Comparison of ENCODE assay signal across 8 cellular contexts in the genomic region with DNA sequence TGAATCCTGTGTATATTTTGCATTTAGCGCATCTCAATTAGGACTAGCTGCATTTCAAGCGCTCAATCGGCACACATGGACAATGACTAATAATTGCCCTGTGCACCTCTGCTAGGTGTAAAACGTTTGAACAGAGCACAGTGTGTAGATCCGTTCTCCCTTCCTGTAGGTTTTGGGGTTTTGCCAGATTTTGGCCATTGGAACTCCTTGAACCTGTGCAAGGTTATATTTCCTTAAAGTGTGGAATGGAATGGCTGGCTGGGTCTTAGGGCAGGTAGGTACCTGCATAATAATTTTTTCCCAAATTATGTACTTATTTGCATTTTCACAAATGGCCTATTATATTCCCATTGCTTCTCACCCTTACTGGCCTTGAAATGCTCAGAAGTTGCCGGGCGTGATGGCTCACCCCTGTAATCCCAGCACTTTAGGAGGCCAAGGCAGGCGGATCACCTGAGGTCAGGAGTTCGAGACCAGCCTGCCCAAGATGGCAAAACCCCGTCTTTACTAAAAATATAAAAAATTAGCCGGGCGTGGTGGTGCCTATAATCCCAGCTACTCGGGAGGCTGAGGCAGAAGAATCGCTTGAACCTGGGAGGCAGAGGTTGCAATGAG. TPM values are rescaled to one million over a fixed set of nuclear protein-coding genes. Genes with fewer than 3 reads are reported as not detected.
DNase-seq lines count a peak whose midpoint lies in the region; ATAC-seq and TF ChIP-seq lines count a peak whose summit lies in the region.

No MANE protein-coding gene starts in this region.

- peak overlapping the region; percentile 99 for H3K27ac Mint-ChIP-seq in WTC11
- H3K27ac Mint-ChIP-seq in stimulated activated naive CD8-positive, alpha-beta T cell treated with anti-CD3 and anti-CD28 coated beads, Interleukin-15, Interleukin-2, amounts not matched to agents 100 ng/mL and 50 ng/mL, for 24 hours: peak overlapping the region; percentile 98

- no peaks in the 10 kb centered on the region for H3K27me3 ChIP-seq in right cardiac atrium (ENCODE audit: control insufficient read depth, insufficient read depth)

- intact Hi-C loops in Right ventricle myocardium inferior (cut with DNase I): loop anchor here (2.0 kb wide), 1 partner anchor 120 kb away; a partner anchor contains a TSS
- intact Hi-C loops in cardiac septum (cut with DNase I): no loop called here
- intact Hi-C loops in right cardiac atrium (cut with DNase I): no loop called here

- DNase-seq in Right ventricle myocardium inferior (ENCODE audit: missing footprints) (no peak), cardiac septum (ENCODE audit: low spot score) (no peak), WTC11 (ENCODE audit: low spot score) (no peak), right cardiac atrium (peak in 1 of 3 donors; percentile 27), AG20443 (ENCODE audit: low spot score) (no peak), NCI-H345 (lab: John Stamatoyannopoulos, UW) (no peak)
- DNase-seq in central memory CD4-positive, alpha-beta T cell: no peak

- H3K27ac ChIP-seq in right cardiac atrium (ENCODE audit: low read length): peak overlapping the region; percentile 96

- H3K36me3 Mint-ChIP-seq in WTC11: no peaks in the 10 kb centered on the region
- H3K36me3 Mint-ChIP-seq in stimulated activated naive CD8-positive, alpha-beta T cell treated with anti-CD3 and anti-CD28 coated beads, Interleukin-15, Interleukin-2, amounts not matched to agents 100 ng/mL and 50 ng/mL, for 24 hours (ENCODE audit: low read depth): peaks cover 3% of the 10 kb centered on the region

- TF ChIP-seq CTCF in WTC11 (IDR thresholded peaks at IDR 0.05): no peak

- H3K4me1 Mint-ChIP-seq in WTC11: peaks cover 24% of the 10 kb centered on the region
- H3K4me1 Mint-ChIP-seq in stimulated activated naive CD8-positive, alpha-beta T cell treated with anti-CD3 and anti-CD28 coated beads, Interleukin-15, Interleukin-2, amounts not matched to agents 100 ng/mL and 50 ng/mL, for 24 hours (ENCODE audit: low read depth): peaks cover 39% of the 10 kb centered on the region

- peak overlapping the region; percentile 97 for H3K4me3 ChIP-seq in right cardiac atrium (ENCODE audit: low read length)

- H3K4me1 ChIP-seq in right cardiac atrium (ENCODE audit: control insufficient read depth, insufficient read depth, low read length): no peaks in the 10 kb centered on the region

- no peaks in the 10 kb centered on the region for H3K9me3 ChIP-seq in right cardiac atrium (ENCODE audit: control insufficient read depth, low read length)

- peak; percentile 7 for ATAC-seq in Right ventricle myocardium inferior
- ATAC-seq in WTC11: peak; percentile 4
- ATAC-seq in right cardiac atrium: peak; percentile 15 to 30

- CTCF ChIA-PET in WTC11 (lab: Charles Lee): interaction anchor here (0.6 to 1.5 kb wide), 10 partner anchors 13 to 272 kb away, joined by 3 to 6 read pairs (median 3); a partner anchor contains a TSS

- H3K27me3 Mint-ChIP-seq in WTC11 (ENCODE audit: low read depth): no peaks in the 10 kb centered on the region
- H3K27me3 Mint-ChIP-seq in stimulated activated naive CD8-positive, alpha-beta T cell treated with anti-CD3 and anti-CD28 coated beads, Interleukin-15, Interleukin-2, amounts not matched to agents 100 ng/mL and 50 ng/mL, for 24 hours: no peaks in the 10 kb centered on the region

- 54% methylated on average over 14 of the region's 14 CpGs for WGBS in right cardiac atrium

- peaks cover 5% of the 10 kb centered on the region for H3K9me3 Mint-ChIP-seq in WTC11
- no peaks in the 10 kb centered on the region for H3K9me3 Mint-ChIP-seq in stimulated activated naive CD8-positive, alpha-beta T cell treated with anti-CD3 and anti-CD28 coated beads, Interleukin-15, Interleukin-2, amounts not matched to agents 100 ng/mL and 50 ng/mL, for 24 hours

- POLR2A ChIA-PET in WTC11 (lab: Charles Lee): interaction anchor here (0.6 to 2.4 kb wide), 17 partner anchors 8 to 397 kb away, joined by 3 to 16 read pairs (median 4); a partner anchor contains a TSS

- peak overlapping the region; percentile 81 for H3K4me3 Mint-ChIP-seq in WTC11
- peak overlapping the region; percentile 91 for H3K4me3 Mint-ChIP-seq in stimulated activated naive CD8-positive, alpha-beta T cell treated with anti-CD3 and anti-CD28 coated beads, Interleukin-15, Interleukin-2, amounts not matched to agents 100 ng/mL and 50 ng/mL, for 24 hours

TF ChIP-seq in WTC11, 78 proteins besides CTCF, POLR2A, EP300 and RAD21 (continues in another document):
- TF ChIP-seq, protein P1, sequence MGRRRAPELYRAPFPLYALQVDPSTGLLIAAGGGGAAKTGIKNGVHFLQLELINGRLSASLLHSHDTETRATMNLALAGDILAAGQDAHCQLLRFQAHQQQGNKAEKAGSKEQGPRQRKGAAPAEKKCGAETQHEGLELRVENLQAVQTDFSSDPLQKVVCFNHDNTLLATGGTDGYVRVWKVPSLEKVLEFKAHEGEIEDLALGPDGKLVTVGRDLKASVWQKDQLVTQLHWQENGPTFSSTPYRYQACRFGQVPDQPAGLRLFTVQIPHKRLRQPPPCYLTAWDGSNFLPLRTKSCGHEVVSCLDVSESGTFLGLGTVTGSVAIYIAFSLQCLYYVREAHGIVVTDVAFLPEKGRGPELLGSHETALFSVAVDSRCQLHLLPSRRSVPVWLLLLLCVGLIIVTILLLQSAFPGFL (CRISPR knock-in tag; IDR thresholded peaks at IDR 0.05; ENCODE audit: borderline replicate concordance): no peak
- TF ChIP-seq SP1 (CRISPR knock-in tag; conservative IDR thresholded peaks at IDR 0.05) (no peak), ZNF219 (CRISPR knock-in tag; IDR thresholded peaks at IDR 0.05; ENCODE audit: borderline replicate concordance) (no peak), ZNF121 (CRISPR knock-in tag; IDR thresholded peaks at IDR 0.05) (no peak), SMAD3 (CRISPR knock-in tag; IDR thresholded peaks at IDR 0.05; ENCODE audit: borderline replicate concordance) (0 out of 2 replicates have a peak, but pooled peaks have one; percentile 4), OVOL2 (CRISPR knock-in tag; IDR thresholded peaks at IDR 0.05; ENCODE audit: borderline replicate concordance) (peak; percentile 38), CREM (CRISPR knock-in tag; IDR thresholded peaks at IDR 0.05) (no peak)
- TF ChIP-seq, protein P2, sequence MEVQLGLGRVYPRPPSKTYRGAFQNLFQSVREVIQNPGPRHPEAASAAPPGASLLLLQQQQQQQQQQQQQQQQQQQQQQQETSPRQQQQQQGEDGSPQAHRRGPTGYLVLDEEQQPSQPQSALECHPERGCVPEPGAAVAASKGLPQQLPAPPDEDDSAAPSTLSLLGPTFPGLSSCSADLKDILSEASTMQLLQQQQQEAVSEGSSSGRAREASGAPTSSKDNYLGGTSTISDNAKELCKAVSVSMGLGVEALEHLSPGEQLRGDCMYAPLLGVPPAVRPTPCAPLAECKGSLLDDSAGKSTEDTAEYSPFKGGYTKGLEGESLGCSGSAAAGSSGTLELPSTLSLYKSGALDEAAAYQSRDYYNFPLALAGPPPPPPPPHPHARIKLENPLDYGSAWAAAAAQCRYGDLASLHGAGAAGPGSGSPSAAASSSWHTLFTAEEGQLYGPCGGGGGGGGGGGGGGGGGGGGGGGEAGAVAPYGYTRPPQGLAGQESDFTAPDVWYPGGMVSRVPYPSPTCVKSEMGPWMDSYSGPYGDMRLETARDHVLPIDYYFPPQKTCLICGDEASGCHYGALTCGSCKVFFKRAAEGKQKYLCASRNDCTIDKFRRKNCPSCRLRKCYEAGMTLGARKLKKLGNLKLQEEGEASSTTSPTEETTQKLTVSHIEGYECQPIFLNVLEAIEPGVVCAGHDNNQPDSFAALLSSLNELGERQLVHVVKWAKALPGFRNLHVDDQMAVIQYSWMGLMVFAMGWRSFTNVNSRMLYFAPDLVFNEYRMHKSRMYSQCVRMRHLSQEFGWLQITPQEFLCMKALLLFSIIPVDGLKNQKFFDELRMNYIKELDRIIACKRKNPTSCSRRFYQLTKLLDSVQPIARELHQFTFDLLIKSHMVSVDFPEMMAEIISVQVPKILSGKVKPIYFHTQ (CRISPR knock-in tag; IDR thresholded peaks at IDR 0.05): no peak
- TF ChIP-seq, protein P3, sequence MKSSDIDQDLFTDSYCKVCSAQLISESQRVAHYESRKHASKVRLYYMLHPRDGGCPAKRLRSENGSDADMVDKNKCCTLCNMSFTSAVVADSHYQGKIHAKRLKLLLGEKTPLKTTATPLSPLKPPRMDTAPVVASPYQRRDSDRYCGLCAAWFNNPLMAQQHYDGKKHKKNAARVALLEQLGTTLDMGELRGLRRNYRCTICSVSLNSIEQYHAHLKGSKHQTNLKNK (CRISPR knock-in tag; IDR thresholded peaks at IDR 0.05): peak; percentile 75; the same call in 1 of the 2 replicates
- TF ChIP-seq, protein P4, sequence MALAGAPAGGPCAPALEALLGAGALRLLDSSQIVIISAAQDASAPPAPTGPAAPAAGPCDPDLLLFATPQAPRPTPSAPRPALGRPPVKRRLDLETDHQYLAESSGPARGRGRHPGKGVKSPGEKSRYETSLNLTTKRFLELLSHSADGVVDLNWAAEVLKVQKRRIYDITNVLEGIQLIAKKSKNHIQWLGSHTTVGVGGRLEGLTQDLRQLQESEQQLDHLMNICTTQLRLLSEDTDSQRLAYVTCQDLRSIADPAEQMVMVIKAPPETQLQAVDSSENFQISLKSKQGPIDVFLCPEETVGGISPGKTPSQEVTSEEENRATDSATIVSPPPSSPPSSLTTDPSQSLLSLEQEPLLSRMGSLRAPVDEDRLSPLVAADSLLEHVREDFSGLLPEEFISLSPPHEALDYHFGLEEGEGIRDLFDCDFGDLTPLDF (CRISPR knock-in tag; IDR thresholded peaks at IDR 0.05): no peak
- TF ChIP-seq, protein P5, sequence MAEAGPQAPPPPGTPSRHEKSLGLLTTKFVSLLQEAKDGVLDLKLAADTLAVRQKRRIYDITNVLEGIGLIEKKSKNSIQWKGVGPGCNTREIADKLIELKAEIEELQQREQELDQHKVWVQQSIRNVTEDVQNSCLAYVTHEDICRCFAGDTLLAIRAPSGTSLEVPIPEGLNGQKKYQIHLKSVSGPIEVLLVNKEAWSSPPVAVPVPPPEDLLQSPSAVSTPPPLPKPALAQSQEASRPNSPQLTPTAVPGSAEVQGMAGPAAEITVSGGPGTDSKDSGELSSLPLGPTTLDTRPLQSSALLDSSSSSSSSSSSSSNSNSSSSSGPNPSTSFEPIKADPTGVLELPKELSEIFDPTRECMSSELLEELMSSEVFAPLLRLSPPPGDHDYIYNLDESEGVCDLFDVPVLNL (CRISPR knock-in tag; IDR thresholded peaks at IDR 0.05; ENCODE audit: borderline replicate concordance, low read depth): no peak

RNA-seq across cellular contexts. Expression of a gene that starts 0.8 kb away (rescaled TPM):
- 25.8 TPM for total RNA-seq in Right ventricle myocardium inferior
- total RNA-seq in cardiac septum: 29.8 TPM
- 9.7 to 10.4 TPM in 2 of 3 replicates, not detected in the other for total RNA-seq in WTC11 (2021)
- total RNA-seq in right cardiac atrium: 10 to 100 TPM; 16.9 to 71.0 (median 42.7) TPM
- not detected for polyA plus RNA-seq in right cardiac atrium

RNA-seq across cellular contexts. Expression of a gene that starts 9.4 kb away (rescaled TPM):
- total RNA-seq in Right ventricle myocardium inferior (not detected), cardiac septum (not detected), WTC11 (2021) (not detected in 3 replicates), right cardiac atrium (10 to 100 TPM in 1 of 4 donors, not detected in 3; 12.5 TPM)
- not detected for polyA plus RNA-seq in right cardiac atrium

RNA-seq across cellular contexts. Expression of a gene that starts 18.6 kb away (rescaled TPM):
- total RNA-seq in Right ventricle myocardium inferior (4.9 TPM), cardiac septum (4.7 TPM), WTC11 (2021) (4.7 to 6.2 TPM (median 5.8 TPM) in 3 replicates), right cardiac atrium (1 to 10 TPM; 5.2 to 6.1 (median 5.5) TPM)
- 4.3 TPM for polyA plus RNA-seq in right cardiac atrium
